Comparison of ENCODE assay signal across 21 cellular contexts in the genomic region with DNA sequence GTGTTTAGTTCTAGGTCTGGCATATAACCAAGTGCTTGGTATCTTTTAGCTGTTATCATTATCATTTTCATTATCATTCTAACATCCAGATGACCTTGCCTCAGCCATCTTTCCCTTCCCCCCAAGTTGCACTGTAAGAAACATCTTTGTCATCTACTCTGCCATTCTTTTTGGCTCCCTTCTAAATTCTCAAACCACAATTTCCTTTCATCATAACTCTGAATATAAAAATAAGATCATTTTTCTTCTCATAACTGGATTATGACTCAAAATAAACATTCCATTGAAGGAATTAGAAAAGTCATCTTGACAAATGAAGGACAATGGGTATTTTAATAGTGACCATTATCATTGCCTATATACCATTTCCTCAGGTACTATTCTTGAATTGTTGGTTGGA.
"Had no signal": no experiment of that assay in that cellular context is flagged by ENCODE, and none has a peak within 500 bp of the region (broad histone marks: within the 10 kb centered on the region; RNA-seq: fewer than 3 reads in every experiment).

No MANE protein-coding gene starts in this region.

- H3K4me3 ChIP-seq: esophagus muscularis mucosa, mucosa of descending colon, pancreas, tibial artery, upper lobe of right lung, vagina had no signal

- H3K9me3 ChIP-seq: esophagus muscularis mucosa, mucosa of descending colon, pancreas, tibial artery, upper lobe of right lung, vagina had no signal

- ATAC-seq: effector memory CD8-positive, alpha-beta T cell; foreskin keratinocyte; mucosa of descending colon; natural killer cell; pancreas; right cardiac atrium; stimulated activated effector memory CD8-positive, alpha-beta T cell treated with anti-CD3 and anti-CD28 coated beads, Interleukin-12 subunit alpha, Interleukin-12 subunit beta, amount 100 ng/mL, for 72 hours; stimulated activated naive CD8-positive, alpha-beta T cell treated with anti-CD3 and anti-CD28 coated beads, Interleukin-15, Interleukin-2, amounts not matched to agents 100 U/mL and 50 U/mL, for 24 hours; upper lobe of right lung had no signal

- H3K4me3 Mint-ChIP-seq: dendritic cell treated with granulocyte-macrophage colony-stimulating factor and Interleukin-4, amounts not matched to agents 40 ng/mL and 50 ng/mL, for 4 days; effector memory CD8-positive, alpha-beta T cell; natural killer cell; neural crest cell; stimulated activated effector memory CD8-positive, alpha-beta T cell treated with anti-CD3 and anti-CD28 coated beads, Interleukin-12 subunit alpha, Interleukin-12 subunit beta, amount 100 ng/mL, for 72 hours had no signal

- H3K27ac Mint-ChIP-seq: dendritic cell treated with granulocyte-macrophage colony-stimulating factor and Interleukin-4, amounts not matched to agents 40 ng/mL and 50 ng/mL, for 4 days; effector memory CD8-positive, alpha-beta T cell; natural killer cell; progenitor cell of endocrine pancreas; stimulated activated effector memory CD8-positive, alpha-beta T cell treated with anti-CD3 and anti-CD28 coated beads, Interleukin-12 subunit alpha, Interleukin-12 subunit beta, amount 100 ng/mL, for 72 hours had no signal

- H3K27me3 Mint-ChIP-seq: dendritic cell treated with granulocyte-macrophage colony-stimulating factor and Interleukin-4, amounts not matched to agents 40 ng/mL and 50 ng/mL, for 4 days; effector memory CD8-positive, alpha-beta T cell had no signal

- H3K36me3 ChIP-seq: esophagus muscularis mucosa, pancreas, tibial artery, upper lobe of right lung, vagina had no signal

- H3K9me3 Mint-ChIP-seq: effector memory CD8-positive, alpha-beta T cell; neural crest cell; stimulated activated effector memory CD8-positive, alpha-beta T cell treated with anti-CD3 and anti-CD28 coated beads, Interleukin-12 subunit alpha, Interleukin-12 subunit beta, amount 100 ng/mL, for 72 hours had no signal

- H3K4me1 ChIP-seq: esophagus muscularis mucosa, pancreas, tibial artery, upper lobe of right lung, vagina had no signal

- H3K4me1 Mint-ChIP-seq: natural killer cell; neural crest cell; stimulated activated effector memory CD8-positive, alpha-beta T cell treated with anti-CD3 and anti-CD28 coated beads, Interleukin-12 subunit alpha, Interleukin-12 subunit beta, amount 100 ng/mL, for 72 hours had no signal

- H3K36me3 Mint-ChIP-seq: natural killer cell; stimulated activated effector memory CD8-positive, alpha-beta T cell treated with anti-CD3 and anti-CD28 coated beads, Interleukin-12 subunit alpha, Interleukin-12 subunit beta, amount 100 ng/mL, for 72 hours had no signal

- H3K27ac ChIP-seq: epithelial cell of prostate, esophagus muscularis mucosa, foreskin keratinocyte, pancreas, tibial artery, upper lobe of right lung, vagina had no signal

- H3K27me3 ChIP-seq: esophagus muscularis mucosa, foreskin keratinocyte, tibial artery, upper lobe of right lung, vagina had no signal

- DNase-seq: effector memory CD8-positive, alpha-beta T cell; foreskin keratinocyte; head of caudate nucleus; hippocampal formation; kidney glomerular epithelial cell; mucosa of descending colon; natural killer cell; pancreas; right cardiac atrium; stimulated activated CD4-positive, alpha-beta T cell treated with anti-CD3 and anti-CD28 coated beads, Interleukin-4, amount 100 ng/mL, for 1 hour; stimulated activated CD8-positive, alpha-beta memory T cell treated with anti-CD3 and anti-CD28 coated beads, Interleukin-4, amount 100 ng/mL, for 48 hours; stimulated activated naive CD8-positive, alpha-beta T cell treated with anti-CD3 and anti-CD28 coated beads, Interleukin-15, Interleukin-2, amounts not matched to agents 100 U/mL and 50 U/mL, for 24 hours; tibial artery; upper lobe of right lung had no signal
